ENCODE assay signal across 23 cellular contexts in the genomic region with DNA sequence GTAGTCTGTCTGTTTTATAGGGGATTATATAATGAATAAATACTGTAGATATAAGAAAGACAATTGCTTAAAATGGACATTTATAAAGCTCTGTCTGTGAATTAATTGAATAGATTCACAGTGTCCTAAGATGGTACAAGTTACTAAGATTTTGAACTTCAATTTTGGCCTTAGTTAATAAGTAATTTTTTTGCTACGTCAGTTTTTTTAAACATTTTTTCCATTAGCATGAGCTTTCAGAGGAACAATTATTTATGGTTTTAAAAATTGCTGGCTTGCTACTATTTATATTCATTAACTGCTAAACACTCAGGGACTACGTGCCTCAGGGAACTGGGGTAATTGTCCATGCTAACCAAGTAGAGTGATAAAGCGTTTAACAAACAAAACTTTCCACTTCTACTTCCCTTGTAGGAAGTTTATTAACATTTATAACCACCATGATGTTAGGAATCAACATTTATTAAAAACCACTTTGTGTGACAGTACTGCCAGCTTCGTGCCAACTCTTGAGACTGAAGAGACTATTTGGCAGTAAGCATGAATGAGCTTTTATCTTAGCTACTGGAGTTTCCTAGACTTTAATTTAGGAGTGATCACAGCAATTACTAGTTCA.
DNase-seq lines count a peak whose midpoint lies in the region; FAIRE-seq and TF ChIP-seq lines count a peak whose summit lies in the region.
"Had no signal": no experiment of that assay in that cellular context is flagged by ENCODE, and none has a peak within 500 bp of the region (broad histone marks: within the 10 kb centered on the region; RNA-seq: fewer than 3 reads in every experiment).

No MANE protein-coding gene starts in this region.

- H3F3A ChIP-seq in PC-9 (ENCODE audit: insufficient read depth, low read depth) = no peaks in the 10 kb centered on the region

- BruUV-seq in A673 (replicated peaks; lab: Mats Ljungman, UMichigan) (no TSS peak), PC-9 (replicated peaks; lab: Mats Ljungman, UMichigan) (no TSS peak)

- H3K4me1 ChIP-seq in A673 (ENCODE audit: insufficient read depth, low read length, poor library complexity, severe bottlenecking) = no peaks in the 10 kb centered on the region
- peaks cover 19% of the 10 kb centered on the region for H3K4me1 ChIP-seq in keratinocyte (ENCODE audit: control insufficient read depth, extremely low read depth, insufficient read depth, low read length)
- H3K4me1 ChIP-seq in PC-9 (replicated peaks; ENCODE audit: insufficient read depth) = no peaks in the 10 kb centered on the region
- H3K4me1 ChIP-seq: A549, BLaER1 had no signal

- dilution Hi-C loops in keratinocyte (cut with MboI; ENCODE audit: extremely low pct_ligation_motif_present, low sequenced_read_pairs) = no loop called here

- H2AFZ ChIP-seq in keratinocyte (ENCODE audit: control insufficient read depth, low read length) = peak overlapping the region; percentile 5
- H2AFZ ChIP-seq in PC-9 = no peak overlapping the region
- H2AFZ ChIP-seq: GM23338 had no signal

- peak; percentile 35 for DNase-seq in A673 (ENCODE audit: low spot score)
- peak; percentile 70 for DNase-seq in M059J (ENCODE audit: low read depth)
- DNase-seq in SK-N-MC (ENCODE audit: low read depth, low spot score) = peak; percentile 97
- DNase-seq in keratinocyte (ENCODE audit: low read depth, low spot score) = no peak
- DNase-seq in PC-9 = no peak
- DNase-seq in anterior cingulate cortex (lab: John Stamatoyannopoulos, UW) = no peak
- no peak for DNase-seq in NCI-H2029 (lab: John Stamatoyannopoulos, UW)
- DNase-seq: CD4-positive, alpha-beta memory T cell; HCEC 1CT; IMR-90; Kasumi-1; MM.1S; NCI-H1092 treated with DMSO at 0.1 percent for 48 hours; NCI-H187; NCI-H2171; NCI-H69; NK-92 treated with Interleukin-12 subunit alpha and Interleukin-12 subunit beta, amount 100 ng/mL, for 24 hours; SHP77 had no signal

- TF ChIP-seq CTCF in A673 (conservative IDR thresholded peaks at IDR 0.05; ENCODE audit: low read depth, low read length) (no peak), keratinocyte (optimal IDR thresholded peaks at IDR 0.05 in 1 of 3, IDR thresholded peaks at IDR 0.05 in 1 of 3, conservative IDR thresholded peaks at IDR 0.05 in 1 of 3; ENCODE audit: extremely low read depth in 1 of 3, insufficient read depth in 2 of 3, low read length in 3 of 3) (no peak), PC-9 (conservative IDR thresholded peaks at IDR 0.05) (no peak)

- no peak overlapping the region for H3K27ac ChIP-seq in A673 (ENCODE audit: low read depth, low read length, poor library complexity, severe bottlenecking)
- H3K27ac ChIP-seq in SK-N-MC = no peak overlapping the region
- no peak overlapping the region for H3K27ac ChIP-seq in keratinocyte (ENCODE audit: control insufficient read depth, insufficient read depth, low read length)
- no peak overlapping the region for H3K27ac ChIP-seq in PC-9
- H3K27ac ChIP-seq: A549, BLaER1 had no signal

- H3K36me3 ChIP-seq in A673 (ENCODE audit: insufficient read depth, low read length, poor library complexity, severe bottlenecking) (no peaks in the 10 kb centered on the region), SK-N-MC (ENCODE audit: insufficient read depth, low read length) (no peaks in the 10 kb centered on the region), keratinocyte (ENCODE audit: control insufficient read depth in 2 of 2, extremely low read depth in 1 of 2, insufficient read depth in 2 of 2, low read length in 2 of 2) (no peaks in the 10 kb centered on the region), PC-9 (ENCODE audit: low read depth) (no peaks in the 10 kb centered on the region)
- H3K36me3 ChIP-seq: BLaER1 had no signal

- H3K4me2 ChIP-seq in keratinocyte (ENCODE audit: control insufficient read depth, extremely low read depth, insufficient read depth, low read depth, low read length) (no peak overlapping the region), PC-9 (no peak overlapping the region)
- H3K4me2 ChIP-seq: A549, BLaER1, GM23338 had no signal

- no peaks in the 10 kb centered on the region for H3K9me1 ChIP-seq in keratinocyte (ENCODE audit: control insufficient read depth, extremely low read depth, insufficient read depth, low read length)

- peaks cover 12% of the 10 kb centered on the region for H3K9me3 ChIP-seq in A673 (ENCODE audit: low read depth, low read length, poor library complexity, severe bottlenecking)
- peaks cover 12% of the 10 kb centered on the region for H3K9me3 ChIP-seq in SK-N-MC (ENCODE audit: low read depth, low read length)
- H3K9me3 ChIP-seq in keratinocyte (ENCODE audit: control insufficient read depth, low read depth, low read length) = no peaks in the 10 kb centered on the region
- H3K9me3 ChIP-seq in PC-9 (ENCODE audit: insufficient read depth, low read depth) = no peaks in the 10 kb centered on the region

- H3K27me3 ChIP-seq in A673 (replicated peaks; ENCODE audit: insufficient read depth, low read depth, low read length, poor library complexity) (no peaks in the 10 kb centered on the region), keratinocyte (ENCODE audit: control insufficient read depth, extremely low read depth, insufficient read depth, low read length) (no peaks in the 10 kb centered on the region), PC-9 (ENCODE audit: insufficient read depth, low read depth) (no peaks in the 10 kb centered on the region)
- H3K27me3 ChIP-seq: BLaER1 had no signal

- H3K4me3 ChIP-seq in A673 (ENCODE audit: low read depth, low read length, poor library complexity, severe bottlenecking) = no peak overlapping the region
- H3K4me3 ChIP-seq in SK-N-MC = no peak overlapping the region
- H3K4me3 ChIP-seq in keratinocyte (ENCODE audit: control insufficient read depth in 2 of 3, extremely low read depth in 1 of 3, insufficient read depth in 2 of 3, low read depth in 1 of 3, low read length in 3 of 3) = no peak overlapping the region
- no peak overlapping the region for H3K4me3 ChIP-seq in PC-9
- H3K4me3 ChIP-seq: A549, BLaER1, GM23338 had no signal

- POLR2A ChIA-PET in A673 (lab: Charles Lee; ENCODE audit: low non-redundant PET) = no interaction called here
- POLR2A ChIA-PET in PC-9 (lab: Charles Lee; ENCODE audit: unreplicated experiment) = no interaction called here

- H3K79me2 ChIP-seq in keratinocyte (ENCODE audit: control insufficient read depth, insufficient read depth, low read length) (no peaks in the 10 kb centered on the region), PC-9 (ENCODE audit: low read depth) (no peaks in the 10 kb centered on the region)

- H3K9ac ChIP-seq in SK-N-MC (ENCODE audit: insufficient read length) = no peak overlapping the region
- H3K9ac ChIP-seq in keratinocyte (ENCODE audit: control insufficient read depth, extremely low read depth, insufficient read depth, low read length) = no peak overlapping the region
- H3K9ac ChIP-seq: BLaER1 had no signal

- no peaks in the 10 kb centered on the region for H3K9me2 ChIP-seq in PC-9 (ENCODE audit: insufficient read depth)

- CTCF ChIA-PET in A673 (lab: Charles Lee) = no interaction called here
- CTCF ChIA-PET in PC-9 (lab: Charles Lee) = no interaction called here

- no peak for FAIRE-seq in keratinocyte (lab: Jason Lieb, UNC)
- FAIRE-seq: A549, GM12891, HTR-8/SVneo had no signal

- intact Hi-C loops in A673 (cut with micrococcal nuclease; ENCODE audit: unreplicated experiment) = no loop called here
- intact Hi-C loops in PC-9 (cut with micrococcal nuclease; ENCODE audit: unreplicated experiment) = no loop called here

- H4K20me1 ChIP-seq in keratinocyte (ENCODE audit: control insufficient read depth, extremely low read depth, insufficient read depth, low read length) (no peaks in the 10 kb centered on the region), PC-9 (ENCODE audit: insufficient read depth) (no peaks in the 10 kb centered on the region)
- H4K20me1 ChIP-seq: BLaER1 had no signal

Comparison
In these comparisons a context has a peak if more than half of its experiments do, and no peak if none do; other contexts are left out.
1. DNase-seq: peak in A673 (single experiment), M059J (single experiment) and SK-N-MC (single experiment); none in keratinocyte (single experiment), PC-9 (0 of 2), anterior cingulate cortex (0 of 58) and NCI-H2029 (single experiment).